ENCODE assay signal across 20 cellular contexts in the genomic region with DNA sequence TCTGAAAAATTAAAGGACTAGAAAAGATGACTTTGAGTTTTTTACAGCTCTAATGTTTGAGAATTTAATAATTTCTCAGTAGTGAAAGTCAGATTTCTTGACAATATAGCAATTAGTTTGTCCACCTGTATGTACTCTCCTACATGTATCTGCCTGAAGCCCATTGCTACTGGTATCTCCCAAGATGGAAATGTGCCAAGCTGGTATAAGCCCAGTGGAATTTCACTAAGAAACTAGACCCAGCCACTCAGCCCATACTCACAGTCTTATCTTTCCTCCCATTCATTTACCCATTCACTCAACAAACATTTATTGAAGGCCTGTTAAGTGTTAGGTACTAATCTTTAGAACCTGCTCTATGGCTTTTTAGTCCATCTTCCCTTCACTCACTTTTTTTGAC. TPM values are rescaled to one million over a fixed set of nuclear protein-coding genes. Genes with fewer than 3 reads are reported as not detected.
"Had no signal": no experiment of that assay in that cellular context is flagged by ENCODE, and none has a peak within 500 bp of the region (broad histone marks: within the 10 kb centered on the region; RNA-seq: fewer than 3 reads in every experiment).

No MANE protein-coding gene starts in this region.

- H3K4me1 ChIP-seq: esophagus muscularis mucosa, gastroesophageal sphincter, right atrium auricular region, sigmoid colon, transverse colon had no signal

- H3K4me1 Mint-ChIP-seq: naive thymus-derived CD4-positive, alpha-beta T cell had no signal

- H3K27ac Mint-ChIP-seq: effector memory CD8-positive, alpha-beta T cell; naive thymus-derived CD4-positive, alpha-beta T cell; nephron progenitor cell had no signal

- H3K9me3 Mint-ChIP-seq: effector memory CD8-positive, alpha-beta T cell; naive thymus-derived CD4-positive, alpha-beta T cell; nephron progenitor cell had no signal

- H3K4me3 Mint-ChIP-seq: effector memory CD8-positive, alpha-beta T cell; naive thymus-derived CD4-positive, alpha-beta T cell; nephron progenitor cell had no signal

- H3K36me3 ChIP-seq: esophagus muscularis mucosa, gastroesophageal sphincter, right atrium auricular region, sigmoid colon, stomach, thoracic aorta, transverse colon had no signal

- H3K27me3 ChIP-seq: esophagus muscularis mucosa, right atrium auricular region, sigmoid colon, stomach, transverse colon had no signal

- H3K4me3 ChIP-seq: esophagus muscularis mucosa, gastroesophageal sphincter, right atrium auricular region, sigmoid colon, skin epidermis, stomach, thoracic aorta, transverse colon had no signal

- ATAC-seq: effector memory CD8-positive, alpha-beta T cell; gastroesophageal sphincter; left lobe of liver; naive thymus-derived CD4-positive, alpha-beta T cell had no signal

- H3K9me3 ChIP-seq: esophagus muscularis mucosa, gastroesophageal sphincter, right atrium auricular region, sigmoid colon, stomach, thoracic aorta, transverse colon had no signal

- H3K27ac ChIP-seq: epithelial cell of prostate, esophagus muscularis mucosa, gastroesophageal sphincter, sigmoid colon, skin epidermis, stomach, thoracic aorta, transverse colon had no signal

- DNase-seq: effector memory CD8-positive, alpha-beta T cell; glutamatergic neuron; islet precursor cell; mammary epithelial cell; naive thymus-derived CD4-positive, alpha-beta T cell; nephron progenitor cell; posterior cingulate gyrus; sigmoid colon; stimulated activated CD4-positive, alpha-beta T cell treated with anti-CD3 and anti-CD28 coated beads, Interleukin-2, amount 100 ng/mL, for 24 hours; stimulated activated naive CD4-positive, alpha-beta T cell; stomach; substantia nigra; transverse colon had no signal

- H3K36me3 Mint-ChIP-seq: naive thymus-derived CD4-positive, alpha-beta T cell had no signal

RNA-seq across cellular contexts. Expression of a gene that starts 21.6 kb away (rescaled TPM):
- polyA plus RNA-seq: naive thymus-derived CD4-positive, alpha-beta T cell had no signal
